21 cellular contexts compared by ENCODE assay signal in the genomic region with DNA sequence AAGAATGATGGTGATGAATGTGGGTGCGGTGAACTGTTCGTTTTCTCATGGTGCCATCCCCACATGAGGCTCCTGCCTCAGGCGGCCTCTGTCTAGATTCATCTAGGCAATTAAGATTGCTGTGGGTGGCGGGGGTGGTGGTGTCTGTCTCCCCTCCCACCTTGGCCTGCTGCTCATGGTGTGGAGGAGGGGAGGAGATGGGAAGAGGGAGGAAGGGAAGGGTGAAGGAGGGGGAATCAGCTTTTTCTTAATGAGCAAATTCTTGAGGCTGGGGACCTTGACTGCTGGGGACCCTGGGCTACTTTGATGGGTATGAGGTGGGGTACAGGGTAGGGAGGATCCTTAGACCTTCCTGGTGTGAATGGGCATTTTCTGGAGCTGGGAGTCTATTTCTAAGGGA.
"Had no signal": no experiment of that assay in that cellular context is flagged by ENCODE, and none has a peak within 500 bp of the region (broad histone marks: within the 10 kb centered on the region; RNA-seq: fewer than 3 reads in every experiment).

No MANE protein-coding gene starts in this region.

- H3K9me3 Mint-ChIP-seq: activated CD4-positive, alpha-beta memory T cell treated with anti-CD3 and anti-CD28 coated beads, Interleukin-2, amount 10 ng/mL, durations not matched to agents 7 days and 5 days; activated naive CD4-positive, alpha-beta T cell treated with anti-CD3 and anti-CD28 coated beads, Interleukin-2, amount 50 U/mL, for 72 hours; dendritic cell treated with granulocyte-macrophage colony-stimulating factor and Interleukin-4, amounts not matched to agents 40 ng/mL and 50 ng/mL, for 4 days had no signal

- H3K36me3 ChIP-seq: brain microvascular endothelial cell, ovary, prostate gland, thoracic aorta, upper lobe of left lung had no signal

- H3K4me3 ChIP-seq: hepatocyte, ovary, prostate gland, thoracic aorta, upper lobe of left lung had no signal

- H3K4me3 Mint-ChIP-seq: activated CD4-positive, alpha-beta memory T cell treated with anti-CD3 and anti-CD28 coated beads, Interleukin-2, amount 10 ng/mL, durations not matched to agents 7 days and 5 days; dendritic cell treated with granulocyte-macrophage colony-stimulating factor and Interleukin-4, amounts not matched to agents 40 ng/mL and 50 ng/mL, for 4 days had no signal

- DNase-seq: activated CD4-positive, alpha-beta memory T cell treated with anti-CD3 and anti-CD28 coated beads, Interleukin-2, amount 10 ng/mL, durations not matched to agents 7 days and 5 days; activated CD4-positive, alpha-beta T cell treated with anti-CD3 and anti-CD28 coated beads for 4 hours; activated CD4-positive, CD25-positive, alpha-beta regulatory T cell; aorta; brain microvascular endothelial cell; caudate nucleus; effector memory CD4-positive, alpha-beta T cell; foreskin keratinocyte; glutamatergic neuron; left ventricle myocardium superior; mammary epithelial cell; ovary; stimulated activated CD4-positive, alpha-beta T cell treated with anti-CD3 and anti-CD28 coated beads, Interleukin-2, amount 100 ng/mL, for 48 hours; stimulated activated CD8-positive, alpha-beta memory T cell treated with anti-CD3 and anti-CD28 coated beads, Interleukin-4, amount 100 ng/mL, for 48 hours; stimulated activated naive CD4-positive, alpha-beta T cell treated with Interleukin-2 at 50 U/mL for 16 hours; upper lobe of left lung had no signal

- ATAC-seq: activated naive CD4-positive, alpha-beta T cell treated with anti-CD3 and anti-CD28 coated beads, Interleukin-2, amount 50 U/mL, for 72 hours; foreskin keratinocyte; left ventricle myocardium superior had no signal

- H3K27ac Mint-ChIP-seq: activated CD4-positive, alpha-beta memory T cell treated with anti-CD3 and anti-CD28 coated beads, Interleukin-2, amount 10 ng/mL, durations not matched to agents 7 days and 5 days; dendritic cell treated with granulocyte-macrophage colony-stimulating factor and Interleukin-4, amounts not matched to agents 40 ng/mL and 50 ng/mL, for 4 days had no signal

- H3K79me2 ChIP-seq: hepatocyte had no signal

- H3K27me3 ChIP-seq: brain microvascular endothelial cell, foreskin keratinocyte, hepatocyte, ovary, upper lobe of left lung had no signal

- H3K27ac ChIP-seq: brain microvascular endothelial cell, foreskin keratinocyte, hepatocyte, ovary, prostate gland, thoracic aorta, upper lobe of left lung had no signal

- H2AFZ ChIP-seq: hepatocyte had no signal

- H3K9me3 ChIP-seq: ovary, prostate gland, thoracic aorta, upper lobe of left lung had no signal

- H3K4me2 ChIP-seq: hepatocyte had no signal

- H3K36me3 Mint-ChIP-seq: activated naive CD4-positive, alpha-beta T cell treated with anti-CD3 and anti-CD28 coated beads, Interleukin-2, amount 50 U/mL, for 72 hours had no signal

- H3K4me1 ChIP-seq: foreskin keratinocyte, prostate gland had no signal
